Comparison of ENCODE assay signal across 19 cellular contexts in the genomic region with DNA sequence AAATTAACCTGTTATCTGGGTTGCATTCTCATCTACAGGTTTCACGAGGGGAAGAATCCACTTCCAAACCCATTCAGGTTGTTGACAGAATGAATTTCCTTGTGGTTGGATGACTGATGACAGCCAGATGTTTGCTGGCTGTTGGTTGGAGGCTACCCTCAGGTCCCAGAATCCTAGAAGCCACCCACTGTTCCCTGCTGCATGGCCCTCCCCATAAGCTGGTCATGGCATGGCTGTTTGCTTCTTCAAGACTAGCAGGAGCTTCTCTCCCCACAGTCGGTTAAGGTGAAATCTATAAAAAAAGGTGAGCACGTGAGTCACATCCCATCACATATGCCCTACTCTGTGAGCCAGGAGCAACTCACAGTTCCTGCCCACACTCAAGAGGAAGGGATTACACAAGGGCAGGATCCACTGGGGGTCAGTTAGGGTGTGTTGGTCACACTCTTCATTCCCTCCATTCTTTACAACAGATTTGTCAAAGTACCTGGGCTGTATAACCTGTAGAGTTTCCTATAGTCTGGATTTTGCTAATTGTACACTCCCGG. TPM values are rescaled to one million over a fixed set of nuclear protein-coding genes. Genes with fewer than 3 reads are reported as not detected.
DNase-seq lines count a peak whose midpoint lies in the region; ATAC-seq and TF ChIP-seq lines count a peak whose summit lies in the region.
"Had no signal": no experiment of that assay in that cellular context is flagged by ENCODE, and none has a peak within 500 bp of the region (broad histone marks: within the 10 kb centered on the region; RNA-seq: fewer than 3 reads in every experiment).

No MANE protein-coding gene starts in this region.

- intact Hi-C loops in MCF 10A (cut with micrococcal nuclease) (no loop called here), breast epithelium (cut with DNase I; ENCODE audit: low total_unique reads) (no loop called here), Panc1 (cut with micrococcal nuclease; ENCODE audit: unreplicated experiment) (no loop called here)

- in situ Hi-C loops in Panc1 (cut with HindIII; ENCODE audit: low pct_unique_long_range_greater_than_20kb, low sequenced_read_pairs) = loop anchor here (10.0 kb wide), 1 partner anchor 159 kb away; no protein-coding TSS in a partner anchor

- H3K9me3 ChIP-seq in breast epithelium = no peaks in the 10 kb centered on the region
- H3K9me3 ChIP-seq in Panc1 (ENCODE audit: control insufficient read depth, insufficient read depth, low read depth, low read length) = no peaks in the 10 kb centered on the region
- no peaks in the 10 kb centered on the region for H3K9me3 ChIP-seq in gastroesophageal sphincter

- TF ChIP-seq CTCF in MCF 10A (IDR thresholded peaks at IDR 0.05; ENCODE audit: unreplicated experiment) (no peak), breast epithelium (IDR thresholded peaks at IDR 0.05) (no peak), Panc1 (IDR thresholded peaks at IDR 0.05) (no peak), epithelial cell of esophagus (IDR thresholded peaks at IDR 0.05; ENCODE audit: insufficient read depth, low read depth, low read length, missing control alignments) (no peak), gastroesophageal sphincter (IDR thresholded peaks at IDR 0.05) (no peak)

- H3K36me3 Mint-ChIP-seq in MCF 10A (ENCODE audit: insufficient read depth, unreplicated experiment) = no peaks in the 10 kb centered on the region
- no peaks in the 10 kb centered on the region for H3K36me3 Mint-ChIP-seq in activated naive CD8-positive, alpha-beta T cell treated with anti-CD3 and anti-CD28 coated beads for 36 hours
- H3K36me3 Mint-ChIP-seq: IgD-negative memory B cell had no signal

- no peaks in the 10 kb centered on the region for H3K27me3 Mint-ChIP-seq in MCF 10A (ENCODE audit: insufficient read depth, unreplicated experiment)
- no peaks in the 10 kb centered on the region for H3K27me3 Mint-ChIP-seq in activated naive CD8-positive, alpha-beta T cell treated with anti-CD3 and anti-CD28 coated beads for 36 hours
- H3K27me3 Mint-ChIP-seq: B cell; CD4-positive, alpha-beta T cell had no signal

- H3K27me3 ChIP-seq in breast epithelium (no peaks in the 10 kb centered on the region), Panc1 (ENCODE audit: control insufficient read depth, insufficient read depth, low read length) (no peaks in the 10 kb centered on the region), gastroesophageal sphincter (peaks cover 15% of the 10 kb centered on the region)

- H3K9me3 Mint-ChIP-seq in MCF 10A (ENCODE audit: unreplicated experiment) = no peaks in the 10 kb centered on the region
- H3K9me3 Mint-ChIP-seq in activated naive CD8-positive, alpha-beta T cell treated with anti-CD3 and anti-CD28 coated beads for 36 hours = no peaks in the 10 kb centered on the region
- H3K9me3 Mint-ChIP-seq: CD4-positive, alpha-beta T cell; IgD-negative memory B cell had no signal

- H3K27ac ChIP-seq in breast epithelium (no peak overlapping the region), Panc1 (ENCODE audit: low read length) (no peak overlapping the region), gastroesophageal sphincter (no peak overlapping the region)
- H3K27ac ChIP-seq: 22Rv1, HL-60 had no signal

- H3K27ac Mint-ChIP-seq in MCF 10A (ENCODE audit: low read depth, unreplicated experiment) = no peak overlapping the region
- no peak overlapping the region for H3K27ac Mint-ChIP-seq in activated naive CD8-positive, alpha-beta T cell treated with anti-CD3 and anti-CD28 coated beads for 36 hours
- H3K27ac Mint-ChIP-seq: B cell; CD4-positive, alpha-beta T cell; IgD-negative memory B cell had no signal

- no peak for TF ChIP-seq POLR2A in breast epithelium (IDR thresholded peaks at IDR 0.05)
- no peak for TF ChIP-seq POLR2A in gastroesophageal sphincter (IDR thresholded peaks at IDR 0.05)

- peak; percentile 32 for DNase-seq in MCF 10A (ENCODE audit: unreplicated experiment)
- no peak for DNase-seq in breast epithelium (ENCODE audit: low spot score in 2 of 2)
- no peak for DNase-seq in Panc1 (ENCODE audit: low read depth, low spot score)
- peak; percentile 36 for DNase-seq in epithelial cell of esophagus (ENCODE audit: low read depth)
- DNase-seq in activated naive CD8-positive, alpha-beta T cell treated with anti-CD3 and anti-CD28 coated beads for 36 hours = no peak
- no peak for DNase-seq in AG08396 (ENCODE audit: low spot score)
- DNase-seq: C1 segment of cervical spinal cord; Calu3; CD4-positive, alpha-beta T cell; DMS 273 treated with DMSO at 0.1 percent for 48 hours had no signal

- H3K4me1 ChIP-seq in breast epithelium = no peaks in the 10 kb centered on the region
- no peaks in the 10 kb centered on the region for H3K4me1 ChIP-seq in Panc1 (ENCODE audit: control insufficient read depth, insufficient read depth, low read length)
- H3K4me1 ChIP-seq in gastroesophageal sphincter = no peaks in the 10 kb centered on the region

- no peaks in the 10 kb centered on the region for H3K4me1 Mint-ChIP-seq in MCF 10A (ENCODE audit: insufficient read depth, unreplicated experiment)
- no peaks in the 10 kb centered on the region for H3K4me1 Mint-ChIP-seq in activated naive CD8-positive, alpha-beta T cell treated with anti-CD3 and anti-CD28 coated beads for 36 hours

- CTCF ChIA-PET in MCF 10A (lab: Yijun Ruan, JAX) = interaction anchor here (0.6 to 5.1 kb wide), 2 partner anchors 15 to 250 kb away, joined by 3 to 22 read pairs; no protein-coding TSS in a partner anchor
- CTCF ChIA-PET in Panc1 (lab: Charles Lee) = no interaction called here

- POLR2A ChIA-PET in MCF 10A (lab: Yijun Ruan, JAX) = interaction anchor here (0.5 kb wide), 1 partner anchor 196 kb away, joined by 3 read pairs; no protein-coding TSS in a partner anchor
- POLR2A ChIA-PET in Panc1 (lab: Charles Lee) = no interaction called here

- peak; percentile 38; the same call in 1 of the 2 replicates for ATAC-seq in Panc1
- no peak for ATAC-seq in gastroesophageal sphincter
- ATAC-seq: HCT116 had no signal

- BruUV-seq in MCF 10A (replicated peaks; lab: Mats Ljungman, UMichigan) (no TSS peak), Panc1 (replicated peaks; lab: Mats Ljungman, UMichigan) (no TSS peak)

- H3K4me3 Mint-ChIP-seq in MCF 10A (ENCODE audit: unreplicated experiment) = no peak overlapping the region
- H3K4me3 Mint-ChIP-seq in activated naive CD8-positive, alpha-beta T cell treated with anti-CD3 and anti-CD28 coated beads for 36 hours = no peak overlapping the region
- H3K4me3 Mint-ChIP-seq: B cell; CD4-positive, alpha-beta T cell; IgD-negative memory B cell had no signal

- 80 to 100% methylated on average over 1 to 3 of the region's 4 CpGs for WGBS in gastroesophageal sphincter (ENCODE audit: low coverage in 1 of 2), 2 donors

- no peaks in the 10 kb centered on the region for H3K36me3 ChIP-seq in breast epithelium
- no peaks in the 10 kb centered on the region for H3K36me3 ChIP-seq in Panc1 (ENCODE audit: control insufficient read depth, insufficient read depth, low read length)
- no peaks in the 10 kb centered on the region for H3K36me3 ChIP-seq in gastroesophageal sphincter

- no peak for TF ChIP-seq EP300 in gastroesophageal sphincter (IDR thresholded peaks at IDR 0.05)

- H3K4me3 ChIP-seq in breast epithelium (no peak overlapping the region), Panc1 (ENCODE audit: low read depth in 2 of 2, low read length in 2 of 2) (no peak overlapping the region), epithelial cell of esophagus (ENCODE audit: low read length) (no peak overlapping the region), gastroesophageal sphincter (no peak overlapping the region)

RNA-seq across cellular contexts. Expression of a gene that starts 19.5 kb away (rescaled TPM):
- total RNA-seq in MCF 10A (2022) (1,490 and 1,644 TPM in 2 replicates), breast epithelium (1,000 to 10,000 TPM; 2,573 to 5,786 (median 4,399) TPM), Panc1 (2021; ENCODE audit: unreplicated experiment) (1,363 TPM), gastroesophageal sphincter (1,000 to 10,000 TPM; 1,014 to 3,120 (median 2,269) TPM)
- 1,658 TPM for polyA plus RNA-seq in Panc1 (2012; ENCODE audit: insufficient read length)
- total RNA-seq in activated naive CD8-positive, alpha-beta T cell treated with anti-CD3 and anti-CD28 coated beads for 36 hours = 1,000 to 10,000 TPM; 2,216 to 2,293 TPM

RNA-seq across cellular contexts. Expression of a gene that starts 20.5 kb away (rescaled TPM):
- not detected in 2 replicates for total RNA-seq in MCF 10A (2022)
- under 1 TPM in 2 of 3 donors, not detected in 1; 0.29 to 0.33 TPM for total RNA-seq in breast epithelium
- 0.18 TPM for total RNA-seq in Panc1 (2021; ENCODE audit: unreplicated experiment)
- 0.30 TPM for polyA plus RNA-seq in Panc1 (2012; ENCODE audit: insufficient read length)
- total RNA-seq in activated naive CD8-positive, alpha-beta T cell treated with anti-CD3 and anti-CD28 coated beads for 36 hours = under 1 TPM; 0.19 to 0.28 TPM
- total RNA-seq in gastroesophageal sphincter = 1 to 10 TPM in 2 of 4 donors, not detected in 2; 1.2 TPM
- total RNA-seq: A673, Daoy, H4 had no signal
- polyA plus RNA-seq: IgD-negative memory B cell had no signal

RNA-seq across cellular contexts. Expression of a gene that starts 52.9 kb away (rescaled TPM):
- total RNA-seq in MCF 10A (2022) (22.4 and 23.6 TPM in 2 replicates), breast epithelium (10 to 100 TPM; 28.7 to 33.8 (median 29.0) TPM), Panc1 (2021; ENCODE audit: unreplicated experiment) (25.9 TPM), gastroesophageal sphincter (10 to 100 TPM; 32.2 to 66.3 (median 46.9) TPM)
- 12.0 TPM for polyA plus RNA-seq in Panc1 (2012; ENCODE audit: insufficient read length)
- 10 to 100 TPM; 18.1 to 18.3 TPM for total RNA-seq in activated naive CD8-positive, alpha-beta T cell treated with anti-CD3 and anti-CD28 coated beads for 36 hours

Comparison
In these comparisons a context has a peak if more than half of its experiments do, and no peak if none do; other contexts are left out.
1. DNase-seq: peak in MCF 10A (single experiment) and epithelial cell of esophagus (single experiment); none in breast epithelium (0 of 2), Panc1 (single experiment), activated naive CD8-positive, alpha-beta T cell treated with anti-CD3 and anti-CD28 coated beads for 36 hours (single experiment) and AG08396 (single experiment).